Comparison of ENCODE assay signal across 16 cellular contexts in the genomic region with DNA sequence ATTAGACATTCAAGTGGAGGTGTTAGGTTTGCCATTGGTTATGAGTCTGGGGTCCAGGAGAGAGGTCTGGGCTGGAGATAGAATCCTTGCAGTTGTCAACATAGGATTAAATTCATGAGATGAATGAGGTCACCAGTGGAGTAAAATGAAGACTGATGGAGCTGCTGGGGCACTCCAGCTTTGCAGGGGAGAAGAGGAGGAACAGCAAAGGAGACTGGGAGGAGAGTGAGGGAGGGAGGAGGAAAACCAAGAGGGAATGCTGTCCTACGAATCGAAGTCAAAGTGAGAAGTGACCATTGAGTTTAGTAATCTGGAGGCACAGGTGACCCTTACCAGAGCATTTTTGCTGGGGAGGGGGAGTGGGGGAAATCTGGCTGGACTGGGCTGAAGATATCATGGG.
DNase-seq lines count a peak whose midpoint lies in the region; ATAC-seq and TF ChIP-seq lines count a peak whose summit lies in the region.
"Had no signal": no experiment of that assay in that cellular context is flagged by ENCODE, and none has a peak within 500 bp of the region (broad histone marks: within the 10 kb centered on the region; RNA-seq: fewer than 3 reads in every experiment).

No MANE protein-coding gene starts in this region.

- peaks cover 50 to 53% of the 10 kb centered on the region in 2 donors for H3K4me1 Mint-ChIP-seq in natural killer cell treated with Interleukin-12 subunit alpha and Interleukin-12 subunit beta and Interleukin-15 and Interleukin-18, amount 100 ng/mL, for 72 hours (ENCODE audit: low read depth in 2 of 2)
- peaks cover 16 to 18% of the 10 kb centered on the region in 2 donors for H3K4me1 Mint-ChIP-seq in natural killer cell
- H3K4me1 Mint-ChIP-seq in nephron: peaks cover 23% of the 10 kb centered on the region

- no peak overlapping the region for H3K4me3 ChIP-seq in SU-DHL-6 (ENCODE audit: insufficient read depth, low read length, poor library complexity, severe bottlenecking)
- H3K4me3 ChIP-seq: BLaER1, GM23248 had no signal

- H2AFZ ChIP-seq in SU-DHL-6 (ENCODE audit: low read depth, low read length, severe bottlenecking): peak overlapping the region; percentile 92
- H2AFZ ChIP-seq: GM23248 had no signal

- H3K9me2 ChIP-seq in SU-DHL-6 (replicated peaks; ENCODE audit: insufficient read depth, low read length): no peaks in the 10 kb centered on the region

- no peaks in the 10 kb centered on the region for H4K20me1 ChIP-seq in SU-DHL-6 (ENCODE audit: low read depth, low read length)
- H4K20me1 ChIP-seq: BLaER1 had no signal

- H3K9me3 ChIP-seq in SU-DHL-6 (ENCODE audit: insufficient read depth, low read length): no peaks in the 10 kb centered on the region

- no peaks in the 10 kb centered on the region for H3K36me3 ChIP-seq in SU-DHL-6 (ENCODE audit: low read length)
- H3K36me3 ChIP-seq: BLaER1 had no signal

- no peaks in the 10 kb centered on the region for H3K27me3 Mint-ChIP-seq in natural killer cell treated with Interleukin-12 subunit alpha and Interleukin-12 subunit beta and Interleukin-15 and Interleukin-18, amount 100 ng/mL, for 72 hours
- peaks cover 0 to 6% of the 10 kb centered on the region in 2 donors for H3K27me3 Mint-ChIP-seq in natural killer cell (ENCODE audit: low read depth in 2 of 2)
- no peaks in the 10 kb centered on the region for H3K27me3 Mint-ChIP-seq in nephron (ENCODE audit: low read depth)
- H3K27me3 Mint-ChIP-seq: B cell had no signal

- TF ChIP-seq CTCF in natural killer cell (IDR thresholded peaks at IDR 0.05) (no peak), SU-DHL-6 (IDR thresholded peaks at IDR 0.05; ENCODE audit: insufficient read depth, low read length, poor library complexity, severe bottlenecking) (no peak), nephron (IDR thresholded peaks at IDR 0.05; ENCODE audit: unreplicated experiment in 3 of 3) (no peak)

- no peaks in the 10 kb centered on the region for H3K27me3 ChIP-seq in SU-DHL-6 (ENCODE audit: low read length)
- H3K27me3 ChIP-seq: BLaER1 had no signal

- intact Hi-C loops in natural killer cell (cut with micrococcal nuclease): no loop called here

- no peak for ATAC-seq in natural killer cell treated with Interleukin-12 subunit alpha and Interleukin-12 subunit beta and Interleukin-15 and Interleukin-18, amount 100 ng/mL, for 72 hours
- ATAC-seq in natural killer cell (no peak), GM21390 (IDR thresholded peaks at IDR 0.05; ENCODE audit: unreplicated experiment) (no peak)
- ATAC-seq: CD8-positive, alpha-beta T cell had no signal

- DNase-seq in natural killer cell treated with Interleukin-12 subunit alpha and Interleukin-12 subunit beta and Interleukin-15 and Interleukin-18, amount 100 ng/mL, for 72 hours (ENCODE audit: low spot score): no peak
- no peak for DNase-seq in natural killer cell
- no peak for DNase-seq in stimulated activated naive CD4-positive, alpha-beta T cell (lab: John Stamatoyannopoulos, UW)
- DNase-seq: CD4-positive, CD25-positive, alpha-beta regulatory T cell; CD8-positive, alpha-beta T cell; DND-41; GM23248; H7; HCEC 1CT had no signal

- no peak overlapping the region for H3K4me2 ChIP-seq in SU-DHL-6 (ENCODE audit: low read depth, low read length, poor library complexity, severe bottlenecking)
- H3K4me2 ChIP-seq: BLaER1 had no signal

- peak overlapping the region; percentile 22 for H3K4me3 Mint-ChIP-seq in natural killer cell treated with Interleukin-12 subunit alpha and Interleukin-12 subunit beta and Interleukin-15 and Interleukin-18, amount 100 ng/mL, for 72 hours
- no peak overlapping the region for H3K4me3 Mint-ChIP-seq in natural killer cell
- no peak overlapping the region for H3K4me3 Mint-ChIP-seq in nephron
- H3K4me3 Mint-ChIP-seq: B cell; CD4-positive, CD25-positive, alpha-beta regulatory T cell; CD8-positive, alpha-beta T cell had no signal

- peak overlapping the region; percentile 79 to 95 for H3K27ac Mint-ChIP-seq in natural killer cell treated with Interleukin-12 subunit alpha and Interleukin-12 subunit beta and Interleukin-15 and Interleukin-18, amount 100 ng/mL, for 72 hours
- H3K27ac Mint-ChIP-seq in natural killer cell (no peak overlapping the region), nephron (peak overlapping the region in 2 of 3 experiments; percentile 4 to 5)
- H3K27ac Mint-ChIP-seq: B cell; CD8-positive, alpha-beta T cell had no signal

- no peaks in the 10 kb centered on the region for H3K79me2 ChIP-seq in SU-DHL-6 (ENCODE audit: insufficient read depth, low read length)

- H3K9me3 Mint-ChIP-seq in natural killer cell treated with Interleukin-12 subunit alpha and Interleukin-12 subunit beta and Interleukin-15 and Interleukin-18, amount 100 ng/mL, for 72 hours: peaks cover 3% of the 10 kb centered on the region
- H3K9me3 Mint-ChIP-seq in natural killer cell: no peaks in the 10 kb centered on the region
- H3K9me3 Mint-ChIP-seq in nephron: peaks cover 2% of the 10 kb centered on the region
- H3K9me3 Mint-ChIP-seq: CD8-positive, alpha-beta T cell had no signal

- peaks cover 12% of the 10 kb centered on the region; the same call in 1 of the 2 replicates for H3F3A ChIP-seq in SU-DHL-6 (ENCODE audit: insufficient read depth)

- H3K36me3 Mint-ChIP-seq in natural killer cell treated with Interleukin-12 subunit alpha and Interleukin-12 subunit beta and Interleukin-15 and Interleukin-18, amount 100 ng/mL, for 72 hours: peaks cover 12% of the 10 kb centered on the region
- H3K36me3 Mint-ChIP-seq in natural killer cell (no peaks in the 10 kb centered on the region), nephron (ENCODE audit: low read depth) (no peaks in the 10 kb centered on the region)
- H3K36me3 Mint-ChIP-seq: CD4-positive, CD25-positive, alpha-beta regulatory T cell; CD8-positive, alpha-beta T cell had no signal

- peak overlapping the region; percentile 41; the same call in 1 of the 2 replicates for H3K9ac ChIP-seq in SU-DHL-6 (ENCODE audit: low read length)
- H3K9ac ChIP-seq: BLaER1, GM23248 had no signal

- peak overlapping the region; percentile 90; the same call in 1 of the 2 replicates for H3K27ac ChIP-seq in SU-DHL-6 (ENCODE audit: low read depth, low read length)
- H3K27ac ChIP-seq: 22Rv1, BLaER1, C4-2B, GM23248 had no signal

Comparison
In these comparisons a context has a peak if more than half of its experiments do, and no peak if none do; other contexts are left out.
1. H3K27ac Mint-ChIP-seq: peak in natural killer cell treated with Interleukin-12 subunit alpha and Interleukin-12 subunit beta and Interleukin-15 and Interleukin-18, amount 100 ng/mL, for 72 hours (2 of 2) and nephron (2 of 3); none in natural killer cell (0 of 2).